In genomic region chr1:151716771-151717631, GRCh38 we compare ENCODE assay signal across 9 cellular contexts. TPM values are rescaled to one million over a fixed set of nuclear protein-coding genes. Genes with fewer than 3 reads are reported as not detected.
DNase-seq lines count a peak whose midpoint lies in the region; ATAC-seq and FAIRE-seq lines count a peak whose summit lies in the region.
"Had no signal": no experiment of that assay in that cellular context is flagged by ENCODE, and none has a peak within 500 bp of the region (broad histone marks: within the 10 kb centered on the region; RNA-seq: fewer than 3 reads in every experiment).

Gene CELF3, minus strand, starts transcription at chr1:151716803. Its CDS starts 783 bp downstream, at chr1:151716020.

- peak; percentile 17 for DNase-seq in activated CD4-positive, alpha-beta T cell treated with anti-CD3 and anti-CD28 coated beads for 36 hours
- no peak for DNase-seq in activated CD4-positive, alpha-beta T cell treated with anti-CD3 and anti-CD28 coated beads for 1 hour
- DNase-seq in NCI-H2227 (lab: John Stamatoyannopoulos, UW; ENCODE audit: unreplicated experiment) = peak; percentile 97
- DNase-seq in cerebellar cortex (ENCODE audit: low spot score) = peak; percentile 98
- peak in 7 of 10 donors; percentile 23 to 53 (median 33) for DNase-seq in naive thymus-derived CD8-positive, alpha-beta T cell
- no peak for DNase-seq in NK-92 (lab: John Stamatoyannopoulos, UW; ENCODE audit: unreplicated experiment)
- DNase-seq in RKO (ENCODE audit: low spot score) = no peak
- no peak for DNase-seq in HTR-8/SVneo (ENCODE audit: insufficient read length, low spot score)
- DNase-seq: left cardiac atrium had no signal

- H3K27me3 Mint-ChIP-seq in activated CD4-positive, alpha-beta T cell treated with anti-CD3 and anti-CD28 coated beads for 36 hours = peaks cover 50% of the 10 kb centered on the region
- H3K27me3 Mint-ChIP-seq in naive thymus-derived CD8-positive, alpha-beta T cell = peaks cover 27 to 64% (median 50%) of the 10 kb centered on the region in 5 donors

- H3K36me3 Mint-ChIP-seq in activated CD4-positive, alpha-beta T cell treated with anti-CD3 and anti-CD28 coated beads for 36 hours (ENCODE audit: low read depth) = no peaks in the 10 kb centered on the region
- H3K36me3 Mint-ChIP-seq in naive thymus-derived CD8-positive, alpha-beta T cell = peaks cover 0 to 3% (median 0%) of the 10 kb centered on the region in 3 donors

- no peaks in the 10 kb centered on the region for H3K9me3 Mint-ChIP-seq in activated CD4-positive, alpha-beta T cell treated with anti-CD3 and anti-CD28 coated beads for 36 hours (ENCODE audit: low read depth)
- H3K9me3 Mint-ChIP-seq in naive thymus-derived CD8-positive, alpha-beta T cell = no peaks in the 10 kb centered on the region

- H3K27ac Mint-ChIP-seq in activated CD4-positive, alpha-beta T cell treated with anti-CD3 and anti-CD28 coated beads for 36 hours = no peak within 1 kb of the TSS
- peak within 1 kb of the TSS in 3 of 10 donors; percentile 9 to 85 (median 81) for H3K27ac Mint-ChIP-seq in naive thymus-derived CD8-positive, alpha-beta T cell

- CTCF ChIA-PET in activated CD4-positive, alpha-beta T cell treated with anti-CD3 and anti-CD28 coated beads for 36 hours (lab: Charles Lee) = interaction anchor here (0.6 to 1.0 kb wide), 4 partner anchors 18 to 192 kb away, joined by 3 to 5 read pairs (median 3); no protein-coding TSS in a partner anchor

- FAIRE-seq in HTR-8/SVneo (lab: Jason Lieb, UNC) = no peak

- ATAC-seq in activated CD4-positive, alpha-beta T cell treated with anti-CD3 and anti-CD28 coated beads for 36 hours = no peak
- peak in 1 of 2 donors; percentile 42 for ATAC-seq in naive thymus-derived CD8-positive, alpha-beta T cell

- intact Hi-C loops in activated CD4-positive, alpha-beta T cell treated with anti-CD3 and anti-CD28 coated beads for 36 hours (cut with DNase I, micrococcal nuclease) = no loop called here

- POLR2A ChIA-PET in activated CD4-positive, alpha-beta T cell treated with anti-CD3 and anti-CD28 coated beads for 36 hours (lab: Charles Lee) = interaction anchor here (0.6 kb wide), 1 partner anchor 12 kb away, joined by 3 read pairs; no protein-coding TSS in a partner anchor
- POLR2A ChIA-PET in naive thymus-derived CD8-positive, alpha-beta T cell (lab: Charles Lee) = interaction anchor here (1.1 kb wide), 1 partner anchor 83 kb away, joined by 4 read pairs; no protein-coding TSS in a partner anchor

- H3K4me1 Mint-ChIP-seq in activated CD4-positive, alpha-beta T cell treated with anti-CD3 and anti-CD28 coated beads for 36 hours = peaks cover 21% of the 10 kb centered on the region
- peaks cover 22 to 37% (median 33%) of the 10 kb centered on the region in 4 donors for H3K4me1 Mint-ChIP-seq in naive thymus-derived CD8-positive, alpha-beta T cell

- H3K4me3 Mint-ChIP-seq in activated CD4-positive, alpha-beta T cell treated with anti-CD3 and anti-CD28 coated beads for 36 hours = no peak within 1 kb of the TSS
- H3K4me3 Mint-ChIP-seq in naive thymus-derived CD8-positive, alpha-beta T cell = peak within 1 kb of the TSS in 8 of 10 donors; percentile 30 to 81 (median 54)

RNA-seq across cellular contexts. Expression of gene CELF3, which starts in this region (rescaled TPM):
- total RNA-seq in activated CD4-positive, alpha-beta T cell treated with anti-CD3 and anti-CD28 coated beads for 36 hours = not detected
- not detected for total RNA-seq in naive thymus-derived CD8-positive, alpha-beta T cell
- not detected for polyA plus RNA-seq in naive thymus-derived CD8-positive, alpha-beta T cell
- total RNA-seq: left cardiac atrium had no signal

Comparison
In these comparisons a context has a peak if more than half of its experiments do, and no peak if none do; other contexts are left out.
1. Peak in DNase-seq in activated CD4-positive, alpha-beta T cell treated with anti-CD3 and anti-CD28 coated beads for 36 hours; RNA of the gene not detected or under 1 TPM.
2. Peak in DNase-seq in naive thymus-derived CD8-positive, alpha-beta T cell; RNA of the gene not detected or under 1 TPM.
3. DNase-seq: peak in NCI-H2227 (single experiment) and cerebellar cortex (single experiment); none in activated CD4-positive, alpha-beta T cell treated with anti-CD3 and anti-CD28 coated beads for 1 hour (single experiment), NK-92 (single experiment), RKO (single experiment) and HTR-8/SVneo (single experiment).